In genomic region chr1:44566281-44567046, GRCh38 we compare ENCODE assay signal across 24 cellular contexts.
"Had no signal": no experiment of that assay in that cellular context is flagged by ENCODE, and none has a peak within 500 bp of the region (broad histone marks: within the 10 kb centered on the region; RNA-seq: fewer than 3 reads in every experiment).

No MANE protein-coding gene starts in this region.

- FAIRE-seq: colon had no signal

- H3K27me3 ChIP-seq: ascending aorta, body of pancreas had no signal

- DNase-seq: activated CD4-positive, alpha-beta memory T cell treated with anti-CD3 and anti-CD28 coated beads for 36 hours; activated CD4-positive, alpha-beta T cell treated with anti-CD3 and anti-CD28 coated beads, Interleukin-2, amount 10 ng/mL, durations not matched to agents 7 days and 5 days; activated CD4-positive, CD25-positive, alpha-beta regulatory T cell; activated CD8-positive, alpha-beta memory T cell treated with anti-CD3 and anti-CD28 coated beads for 24 hours; activated effector memory CD4-positive, alpha-beta T cell treated with anti-CD3 and anti-CD28 coated beads, Interleukin-2, amount 50 U/mL, for 16 hours; activated naive CD4-positive, alpha-beta T cell treated with anti-CD3 and anti-CD28 coated beads, Interleukin-2, amount 10 ng/mL, durations not matched to agents 7 days and 5 days; activated naive CD8-positive, alpha-beta T cell treated with anti-CD3 and anti-CD28 coated beads, Interleukin-2, amount 10 ng/mL, durations not matched to agents 7 days and 5 days; activated T-cell treated with anti-CD3 and anti-CD28 coated beads, Interleukin-2, amount 50 U/mL, for 4 hours; adrenal gland; body of pancreas; NCI-H1092; NCI-H1417; NCI-H1694 treated with DMSO at 0.1 percent for 48 hours; NCI-H2029 treated with DMSO at 0.1 percent for 48 hours; NCI-H446; NCI-H526; T-cell; T-helper 2 cell; T1000 had no signal

- H3K27ac ChIP-seq: adrenal gland, ascending aorta, body of pancreas, KMS-11, SK-N-MC, VCaP had no signal

- ATAC-seq: activated T-cell treated with anti-CD3 and anti-CD28 coated beads, Interleukin-2, amount 50 U/mL, for 4 hours; body of pancreas; T-cell had no signal
